2 cellular contexts compared by ENCODE assay signal in the genomic region with DNA sequence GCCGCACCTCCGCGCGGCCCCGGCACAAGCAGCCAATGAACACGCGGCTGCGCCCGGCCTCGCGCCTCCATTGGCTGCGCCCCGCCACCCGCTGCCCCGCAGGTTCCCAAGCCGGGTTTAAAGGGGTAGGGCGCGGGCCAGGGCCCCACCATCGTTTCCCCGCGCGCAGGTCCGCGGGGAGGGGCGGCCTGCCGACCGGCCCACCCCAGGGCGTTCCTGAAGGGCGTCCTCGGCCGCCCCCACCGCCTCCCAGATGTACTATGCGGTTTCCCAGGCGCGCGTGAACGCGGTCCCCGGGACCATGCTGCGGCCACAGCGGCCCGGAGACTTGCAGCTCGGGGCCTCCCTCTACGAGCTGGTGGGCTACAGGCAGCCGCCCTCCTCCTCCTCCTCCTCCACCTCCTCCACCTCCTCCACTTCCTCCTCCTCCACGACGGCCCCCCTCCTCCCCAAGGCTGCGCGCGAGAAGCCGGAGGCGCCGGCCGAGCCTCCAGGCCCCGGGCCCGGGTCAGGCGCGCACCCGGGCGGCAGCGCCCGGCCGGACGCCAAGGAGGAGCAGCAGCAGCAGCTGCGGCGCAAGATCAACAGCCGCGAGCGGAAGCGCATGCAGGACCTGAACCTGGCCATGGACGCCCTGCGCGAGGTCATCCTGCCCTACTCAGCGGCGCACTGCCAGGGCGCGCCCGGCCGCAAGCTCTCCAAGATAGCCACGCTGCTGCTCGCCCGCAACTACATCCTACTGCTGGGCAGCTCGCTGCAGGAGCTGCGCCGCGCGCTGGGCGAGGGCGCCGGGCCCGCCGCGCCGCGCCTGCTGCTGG.
TF ChIP-seq lines count a peak whose summit lies in the region.

A gene with protein sequence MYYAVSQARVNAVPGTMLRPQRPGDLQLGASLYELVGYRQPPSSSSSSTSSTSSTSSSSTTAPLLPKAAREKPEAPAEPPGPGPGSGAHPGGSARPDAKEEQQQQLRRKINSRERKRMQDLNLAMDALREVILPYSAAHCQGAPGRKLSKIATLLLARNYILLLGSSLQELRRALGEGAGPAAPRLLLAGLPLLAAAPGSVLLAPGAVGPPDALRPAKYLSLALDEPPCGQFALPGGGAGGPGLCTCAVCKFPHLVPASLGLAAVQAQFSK (plus strand): TSS at position 148 of the 818 bp plus-strand sequence. CDS start 106 bp downstream, at position 254.

TF ChIP-seq in SK-N-SH, 30 proteins besides CTCF, POLR2A, EP300 and RAD21:
- TF ChIP-seq, protein P1, sequence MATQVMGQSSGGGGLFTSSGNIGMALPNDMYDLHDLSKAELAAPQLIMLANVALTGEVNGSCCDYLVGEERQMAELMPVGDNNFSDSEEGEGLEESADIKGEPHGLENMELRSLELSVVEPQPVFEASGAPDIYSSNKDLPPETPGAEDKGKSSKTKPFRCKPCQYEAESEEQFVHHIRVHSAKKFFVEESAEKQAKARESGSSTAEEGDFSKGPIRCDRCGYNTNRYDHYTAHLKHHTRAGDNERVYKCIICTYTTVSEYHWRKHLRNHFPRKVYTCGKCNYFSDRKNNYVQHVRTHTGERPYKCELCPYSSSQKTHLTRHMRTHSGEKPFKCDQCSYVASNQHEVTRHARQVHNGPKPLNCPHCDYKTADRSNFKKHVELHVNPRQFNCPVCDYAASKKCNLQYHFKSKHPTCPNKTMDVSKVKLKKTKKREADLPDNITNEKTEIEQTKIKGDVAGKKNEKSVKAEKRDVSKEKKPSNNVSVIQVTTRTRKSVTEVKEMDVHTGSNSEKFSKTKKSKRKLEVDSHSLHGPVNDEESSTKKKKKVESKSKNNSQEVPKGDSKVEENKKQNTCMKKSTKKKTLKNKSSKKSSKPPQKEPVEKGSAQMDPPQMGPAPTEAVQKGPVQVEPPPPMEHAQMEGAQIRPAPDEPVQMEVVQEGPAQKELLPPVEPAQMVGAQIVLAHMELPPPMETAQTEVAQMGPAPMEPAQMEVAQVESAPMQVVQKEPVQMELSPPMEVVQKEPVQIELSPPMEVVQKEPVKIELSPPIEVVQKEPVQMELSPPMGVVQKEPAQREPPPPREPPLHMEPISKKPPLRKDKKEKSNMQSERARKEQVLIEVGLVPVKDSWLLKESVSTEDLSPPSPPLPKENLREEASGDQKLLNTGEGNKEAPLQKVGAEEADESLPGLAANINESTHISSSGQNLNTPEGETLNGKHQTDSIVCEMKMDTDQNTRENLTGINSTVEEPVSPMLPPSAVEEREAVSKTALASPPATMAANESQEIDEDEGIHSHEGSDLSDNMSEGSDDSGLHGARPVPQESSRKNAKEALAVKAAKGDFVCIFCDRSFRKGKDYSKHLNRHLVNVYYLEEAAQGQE (IDR thresholded peaks at IDR 0.05; ENCODE audit: low read depth, low read length) = no peak
- TF ChIP-seq RCOR1 (IDR thresholded peaks at IDR 0.05; ENCODE audit: low read length) (no peak), SMC3 (IDR thresholded peaks at IDR 0.05; ENCODE audit: low read depth, low read length) (no peak), TAF1 (IDR thresholded peaks at IDR 0.05; ENCODE audit: borderline replicate concordance, low read depth, low read length) (no peak), FOXJ3 (CRISPR knock-in tag; IDR thresholded peaks at IDR 0.05) (no peak), CHD2 (IDR thresholded peaks at IDR 0.05; ENCODE audit: low read length, partially characterized antibody) (no peak), EZH2phosphoT487 (IDR thresholded peaks at IDR 0.05; ENCODE audit: borderline replicate concordance, low read depth) (no peak), RXRA (IDR thresholded peaks at IDR 0.05; ENCODE audit: borderline replicate concordance, low read depth) (no peak)

TF ChIP-seq in SK-N-SH treated with all-trans-retinoic acid at 6 μM for 48 hours, 23 proteins besides CTCF, POLR2A, EP300 and RAD21 (continued from another document):
- TF ChIP-seq, protein P2, sequence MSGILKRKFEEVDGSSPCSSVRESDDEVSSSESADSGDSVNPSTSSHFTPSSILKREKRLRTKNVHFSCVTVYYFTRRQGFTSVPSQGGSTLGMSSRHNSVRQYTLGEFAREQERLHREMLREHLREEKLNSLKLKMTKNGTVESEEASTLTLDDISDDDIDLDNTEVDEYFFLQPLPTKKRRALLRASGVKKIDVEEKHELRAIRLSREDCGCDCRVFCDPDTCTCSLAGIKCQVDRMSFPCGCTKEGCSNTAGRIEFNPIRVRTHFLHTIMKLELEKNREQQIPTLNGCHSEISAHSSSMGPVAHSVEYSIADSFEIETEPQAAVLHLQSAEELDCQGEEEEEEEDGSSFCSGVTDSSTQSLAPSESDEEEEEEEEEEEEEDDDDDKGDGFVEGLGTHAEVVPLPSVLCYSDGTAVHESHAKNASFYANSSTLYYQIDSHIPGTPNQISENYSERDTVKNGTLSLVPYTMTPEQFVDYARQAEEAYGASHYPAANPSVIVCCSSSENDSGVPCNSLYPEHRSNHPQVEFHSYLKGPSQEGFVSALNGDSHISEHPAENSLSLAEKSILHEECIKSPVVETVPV (CRISPR knock-in tag; IDR thresholded peaks at IDR 0.05) = no peak
- TF ChIP-seq ZC3H10 (CRISPR knock-in tag; IDR thresholded peaks at IDR 0.05) (no peak), ZNF8 (CRISPR knock-in tag; IDR thresholded peaks at IDR 0.05) (no peak), ESRRG (CRISPR knock-in tag; IDR thresholded peaks at IDR 0.05) (no peak), PPARA (CRISPR knock-in tag; IDR thresholded peaks at IDR 0.05; ENCODE audit: borderline replicate concordance) (no peak), TOX (CRISPR knock-in tag; IDR thresholded peaks at IDR 0.05; ENCODE audit: borderline replicate concordance) (no peak), ZNF565 (CRISPR knock-in tag; conservative IDR thresholded peaks at IDR 0.05; ENCODE audit: low read depth) (no peak), GLIS3 (CRISPR knock-in tag; IDR thresholded peaks at IDR 0.05) (no peak), BACH2 (CRISPR knock-in tag; IDR thresholded peaks at IDR 0.05; ENCODE audit: borderline replicate concordance) (no peak), RARB (CRISPR knock-in tag; IDR thresholded peaks at IDR 0.05) (no peak), OSR1 (CRISPR knock-in tag; IDR thresholded peaks at IDR 0.05) (no peak)
- TF ChIP-seq, protein P3, sequence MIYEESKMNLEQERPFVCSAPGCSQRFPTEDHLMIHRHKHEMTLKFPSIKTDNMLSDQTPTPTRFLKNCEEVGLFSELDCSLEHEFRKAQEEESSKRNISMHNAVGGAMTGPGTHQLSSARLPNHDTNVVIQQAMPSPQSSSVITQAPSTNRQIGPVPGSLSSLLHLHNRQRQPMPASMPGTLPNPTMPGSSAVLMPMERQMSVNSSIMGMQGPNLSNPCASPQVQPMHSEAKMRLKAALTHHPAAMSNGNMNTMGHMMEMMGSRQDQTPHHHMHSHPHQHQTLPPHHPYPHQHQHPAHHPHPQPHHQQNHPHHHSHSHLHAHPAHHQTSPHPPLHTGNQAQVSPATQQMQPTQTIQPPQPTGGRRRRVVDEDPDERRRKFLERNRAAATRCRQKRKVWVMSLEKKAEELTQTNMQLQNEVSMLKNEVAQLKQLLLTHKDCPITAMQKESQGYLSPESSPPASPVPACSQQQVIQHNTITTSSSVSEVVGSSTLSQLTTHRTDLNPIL (CRISPR knock-in tag; IDR thresholded peaks at IDR 0.05; ENCODE audit: low read depth) = no peak
- TF ChIP-seq, protein P4, sequence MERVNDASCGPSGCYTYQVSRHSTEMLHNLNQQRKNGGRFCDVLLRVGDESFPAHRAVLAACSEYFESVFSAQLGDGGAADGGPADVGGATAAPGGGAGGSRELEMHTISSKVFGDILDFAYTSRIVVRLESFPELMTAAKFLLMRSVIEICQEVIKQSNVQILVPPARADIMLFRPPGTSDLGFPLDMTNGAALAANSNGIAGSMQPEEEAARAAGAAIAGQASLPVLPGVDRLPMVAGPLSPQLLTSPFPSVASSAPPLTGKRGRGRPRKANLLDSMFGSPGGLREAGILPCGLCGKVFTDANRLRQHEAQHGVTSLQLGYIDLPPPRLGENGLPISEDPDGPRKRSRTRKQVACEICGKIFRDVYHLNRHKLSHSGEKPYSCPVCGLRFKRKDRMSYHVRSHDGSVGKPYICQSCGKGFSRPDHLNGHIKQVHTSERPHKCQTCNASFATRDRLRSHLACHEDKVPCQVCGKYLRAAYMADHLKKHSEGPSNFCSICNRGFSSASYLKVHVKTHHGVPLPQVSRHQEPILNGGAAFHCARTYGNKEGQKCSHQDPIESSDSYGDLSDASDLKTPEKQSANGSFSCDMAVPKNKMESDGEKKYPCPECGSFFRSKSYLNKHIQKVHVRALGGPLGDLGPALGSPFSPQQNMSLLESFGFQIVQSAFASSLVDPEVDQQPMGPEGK (CRISPR knock-in tag; IDR thresholded peaks at IDR 0.05; ENCODE audit: borderline replicate concordance) = no peak
- TF ChIP-seq, protein P5, sequence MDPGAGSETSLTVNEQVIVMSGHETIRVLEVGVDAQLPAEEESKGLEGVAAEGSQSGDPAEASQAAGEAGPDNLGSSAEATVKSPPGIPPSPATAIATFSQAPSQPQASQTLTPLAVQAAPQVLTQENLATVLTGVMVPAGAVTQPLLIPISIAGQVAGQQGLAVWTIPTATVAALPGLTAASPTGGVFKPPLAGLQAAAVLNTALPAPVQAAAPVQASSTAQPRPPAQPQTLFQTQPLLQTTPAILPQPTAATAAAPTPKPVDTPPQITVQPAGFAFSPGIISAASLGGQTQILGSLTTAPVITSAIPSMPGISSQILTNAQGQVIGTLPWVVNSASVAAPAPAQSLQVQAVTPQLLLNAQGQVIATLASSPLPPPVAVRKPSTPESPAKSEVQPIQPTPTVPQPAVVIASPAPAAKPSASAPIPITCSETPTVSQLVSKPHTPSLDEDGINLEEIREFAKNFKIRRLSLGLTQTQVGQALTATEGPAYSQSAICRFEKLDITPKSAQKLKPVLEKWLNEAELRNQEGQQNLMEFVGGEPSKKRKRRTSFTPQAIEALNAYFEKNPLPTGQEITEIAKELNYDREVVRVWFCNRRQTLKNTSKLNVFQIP (CRISPR knock-in tag; IDR thresholded peaks at IDR 0.05; ENCODE audit: borderline replicate concordance, low read depth) = no peak
